Comparison of ENCODE assay signal across 23 cellular contexts in genomic region chr14:63795532-63795931, GRCh38. TPM values are rescaled to one million over a fixed set of nuclear protein-coding genes. Genes with fewer than 3 reads are reported as not detected.
DNase-seq lines count a peak whose midpoint lies in the region; ATAC-seq and TF ChIP-seq lines count a peak whose summit lies in the region.
"Had no signal": no experiment of that assay in that cellular context is flagged by ENCODE, and none has a peak within 500 bp of the region (broad histone marks: within the 10 kb centered on the region; RNA-seq: fewer than 3 reads in every experiment).

No MANE protein-coding gene starts in this region.

- no peak overlapping the region for H3K9ac ChIP-seq in GM23248

- no peak overlapping the region for H3K4me3 ChIP-seq in GM23248
- no peak overlapping the region for H3K4me3 ChIP-seq in foreskin fibroblast (ENCODE audit: low read depth in 1 of 2, low read length in 2 of 2)
- H3K4me3 ChIP-seq: SJCRH30 had no signal

- no peaks in the 10 kb centered on the region for H3F3A ChIP-seq in GM23248 (ENCODE audit: insufficient read depth)

- in situ Hi-C loops in GM23248 (cut with MboI) = loop anchor here (5.0 kb wide), 1 partner anchor 507 kb away; no protein-coding TSS in a partner anchor

- no peaks in the 10 kb centered on the region for H3K79me2 ChIP-seq in GM23248 (ENCODE audit: insufficient read depth)

- no peak for TF ChIP-seq CTCF in foreskin fibroblast (IDR thresholded peaks at IDR 0.05; ENCODE audit: low read depth, low read length)

- no peak overlapping the region for H3K4me2 ChIP-seq in GM23248 (ENCODE audit: unreplicated experiment)

- H3K27me3 ChIP-seq in GM23248 (replicated peaks; ENCODE audit: insufficient read depth) = peaks cover 4% of the 10 kb centered on the region; the same call in 1 of the 2 replicates
- H3K27me3 ChIP-seq: BE2C, SJCRH30 had no signal

- DNase-seq in DMS53 (lab: John Stamatoyannopoulos, UW) (peak; percentile 11), DMS53 treated with DMSO at 0.1 percent for 48 hours (lab: John Stamatoyannopoulos, UW; ENCODE audit: unreplicated experiment) (no peak), GM23248 (peak; percentile 16), NCI-H69 (lab: John Stamatoyannopoulos, UW) (peak; percentile 18), NCI-H187 treated with DMSO at 0.1 percent for 48 hours (lab: John Stamatoyannopoulos, UW) (no peak), foreskin fibroblast (no peak)
- DNase-seq: 8988T, ACHN, BE2C, Calu3, GDM1, KBM-7, MV-4-11, NCI-H1105, NCI-H146, NCI-H2029, NCI-H2227 treated with DMSO at 0.1 percent for 48 hours, NCI-H526 treated with DMSO at 0.1 percent for 48 hours, PC-3, SJCRH30, T-helper 17 cell had no signal

- no peaks in the 10 kb centered on the region for H3K9me2 ChIP-seq in GM23248 (ENCODE audit: insufficient read depth)

- ATAC-seq in HG02884 (IDR thresholded peaks at IDR 0.05; ENCODE audit: unreplicated experiment) = no peak
- ATAC-seq: PC-3, SK-N-SH treated with all-trans-retinoic acid at 6 μM for 48 hours, T-helper 17 cell had no signal

- no peaks in the 10 kb centered on the region for H4K20me1 ChIP-seq in GM23248 (ENCODE audit: insufficient read depth)

- H3K27ac ChIP-seq in GM23248 = no peak overlapping the region
- H3K27ac ChIP-seq: SJCRH30 had no signal

- WGBS in GM23248 (ENCODE audit: low coverage in 1 of 2, low lambda C conversion rate in 2 of 2, missing lambda C conversion rate in 2 of 2), 2 experiments = 22 to 24% methylated on average over 2 of the region's 2 CpGs

- H2AFZ ChIP-seq in GM23248 = no peak overlapping the region

- no peaks in the 10 kb centered on the region for H3K36me3 ChIP-seq in GM23248 (ENCODE audit: low read depth)
- H3K36me3 ChIP-seq: BE2C, SJCRH30 had no signal

- H3K4me1 ChIP-seq in GM23248 (ENCODE audit: insufficient read depth) = no peaks in the 10 kb centered on the region
- H3K4me1 ChIP-seq: BE2C, SJCRH30 had no signal

- no peaks in the 10 kb centered on the region for H3K9me3 ChIP-seq in GM23248 (ENCODE audit: low read depth)
- H3K9me3 ChIP-seq: BE2C, SJCRH30 had no signal

RNA-seq across cellular contexts. Expression of gene SYNE2, which starts 57.3 kb away (rescaled TPM):
- 3.5 and 4.4 TPM in 2 replicates for total RNA-seq in GM23248 (2014; rRNA removed; shearing (Covaris generic))
- polyA plus RNA-seq in GM23248 (2016; fragmentation: Nextera tagmentation; extraction: Ambion mirVana) = 1.8 and 2.8 TPM in 2 replicates

Comparison
In these comparisons a context has a peak if more than half of its experiments do, and no peak if none do; other contexts are left out.
1. DNase-seq: peak in DMS53 (single experiment), GM23248 (single experiment) and NCI-H69 (single experiment); none in DMS53 treated with DMSO at 0.1 percent for 48 hours (single experiment), NCI-H187 treated with DMSO at 0.1 percent for 48 hours (single experiment) and foreskin fibroblast (0 of 2).